ENCODE assay signal across 19 cellular contexts in the genomic region with DNA sequence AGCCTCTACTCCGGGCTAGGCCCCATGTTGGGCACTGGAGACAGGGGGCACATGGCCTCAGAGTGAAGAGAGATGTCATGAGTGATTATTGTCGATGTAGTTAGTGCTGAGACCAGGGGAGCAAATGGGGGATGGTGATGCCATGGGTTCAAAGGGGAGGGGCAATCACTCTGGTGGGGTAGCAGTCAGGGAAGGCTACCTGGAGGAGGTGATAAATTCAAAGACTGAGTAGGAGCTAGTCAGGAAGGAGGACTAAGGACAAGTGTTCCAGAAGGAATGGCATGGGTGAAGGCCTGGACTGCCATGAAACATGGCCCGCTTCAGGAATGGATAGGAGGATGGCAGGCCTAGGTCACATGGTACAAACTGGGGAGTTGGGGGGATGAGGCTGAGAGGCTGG. TPM values are rescaled to one million over a fixed set of nuclear protein-coding genes. Genes with fewer than 3 reads are reported as not detected.
DNase-seq lines count a peak whose midpoint lies in the region; ATAC-seq, FAIRE-seq and TF ChIP-seq lines count a peak whose summit lies in the region.
"Had no signal": no experiment of that assay in that cellular context is flagged by ENCODE, and none has a peak within 500 bp of the region (broad histone marks: within the 10 kb centered on the region; RNA-seq: fewer than 3 reads in every experiment).

No MANE protein-coding gene starts in this region.

- TF ChIP-seq POLR2A in A549 (IDR thresholded peaks at IDR 0.05; ENCODE audit: low read length) (no peak), GM12878 (IDR thresholded peaks at IDR 0.05; ENCODE audit: low read depth, low read length) (no peak)

- H2AFZ ChIP-seq in MM.1S (ENCODE audit: low read length), result no peak overlapping the region
- no peak overlapping the region for H2AFZ ChIP-seq in GM12878 (ENCODE audit: control insufficient read depth, low read depth, low read length)
- H2AFZ ChIP-seq: GM23338, PC-9 had no signal

- intact Hi-C loops in activated CD4-positive, alpha-beta T cell treated with anti-CD3 and anti-CD28 coated beads, Interleukin-2, amount 10 ng/mL, durations not matched to agents 24 days and 14 days (cut with micrococcal nuclease), result no loop called here
- intact Hi-C loops in GM12878 (cut with micrococcal nuclease; ENCODE audit: unreplicated experiment), result no loop called here

- no peaks in the 10 kb centered on the region for H3K27me3 ChIP-seq in MM.1S (replicated peaks; ENCODE audit: insufficient read depth, low read length)
- H3K27me3 ChIP-seq in GM12878 (replicated peaks in 1 of 2; ENCODE audit: control insufficient read depth in 2 of 2, insufficient read depth in 2 of 2, low read length in 1 of 2), result no peaks in the 10 kb centered on the region

- no peaks in the 10 kb centered on the region for H3K9me2 ChIP-seq in MM.1S (replicated peaks; ENCODE audit: insufficient read depth, low read length)

- RAD21 ChIA-PET in GM12878 (lab: Charles Lee; ENCODE audit: unreplicated experiment), result interaction anchor here (1.4 to 9.7 kb wide), 5 partner anchors 9 to 439 kb away, joined by 4 to 61 read pairs (median 8); no protein-coding TSS in a partner anchor

- H3K27ac Mint-ChIP-seq in activated CD4-positive, alpha-beta T cell treated with anti-CD3 and anti-CD28 coated beads, Interleukin-2, amount 10 ng/mL, durations not matched to agents 24 days and 14 days, result peak overlapping the region; percentile 87
- H3K27ac Mint-ChIP-seq: GM23338 had no signal

- H3K4me1 ChIP-seq in A549, result peaks cover 24% of the 10 kb centered on the region
- peaks cover 46% of the 10 kb centered on the region for H3K4me1 ChIP-seq in MM.1S (ENCODE audit: low read length)
- peaks cover 48% of the 10 kb centered on the region for H3K4me1 ChIP-seq in GM12878 (ENCODE audit: control insufficient read depth, insufficient read depth, low read length)

- H3K9ac ChIP-seq in MM.1S (ENCODE audit: low read length) (no peak overlapping the region), GM12878 (ENCODE audit: control insufficient read depth, insufficient read depth, low read length) (no peak overlapping the region)

- H3K4me2 ChIP-seq in A549 (no peak overlapping the region), MM.1S (ENCODE audit: low read depth, low read length) (peak overlapping the region; percentile 66), GM12878 (ENCODE audit: control insufficient read depth, insufficient read depth) (no peak overlapping the region)
- H3K4me2 ChIP-seq: GM23338 had no signal

- in situ Hi-C loops in GM12878 (cut with MboI), result no loop called here

- CTCF ChIA-PET in A549 (lab: Yijun Ruan, JAX) (interaction anchor here (1.1 to 3.6 kb wide), 4 partner anchors 18 to 440 kb away, joined by 3 to 10 read pairs (median 3); no protein-coding TSS in a partner anchor), GM12878 (lab: Yijun Ruan, JAX) (interaction anchor here (1.5 to 3.6 kb wide), 4 partner anchors 8 to 440 kb away, joined by 3 to 17 read pairs (median 9); a partner anchor contains a TSS)

- no peak for ATAC-seq in A549
- no peak for ATAC-seq in GM12878
- no peak for ATAC-seq in HG03469 (IDR thresholded peaks at IDR 0.05; ENCODE audit: unreplicated experiment)
- ATAC-seq: GM23338 had no signal

- peaks cover under 1% of the 10 kb centered on the region; the same call in 1 of the 3 replicates for H3K9me3 ChIP-seq in A549
- no peaks in the 10 kb centered on the region for H3K9me3 ChIP-seq in MM.1S (replicated peaks; ENCODE audit: insufficient read depth, low read length)
- H3K9me3 ChIP-seq in GM12878 (replicated peaks; ENCODE audit: control insufficient read depth, insufficient read depth, low read length), result peaks cover 1% of the 10 kb centered on the region; the same call in 1 of the 3 replicates

- H3K36me3 ChIP-seq in MM.1S (replicated peaks; ENCODE audit: insufficient read depth, low read length) (no peaks in the 10 kb centered on the region), GM12878 (ENCODE audit: control insufficient read depth in 2 of 2, insufficient read depth in 2 of 2, low read length in 1 of 2) (no peaks in the 10 kb centered on the region)

- peaks cover 4% of the 10 kb centered on the region for H3K36me3 Mint-ChIP-seq in activated CD4-positive, alpha-beta T cell treated with anti-CD3 and anti-CD28 coated beads, Interleukin-2, amount 10 ng/mL, durations not matched to agents 24 days and 14 days (ENCODE audit: low read depth)

- DNase-seq in activated CD4-positive, alpha-beta T cell treated with anti-CD3 and anti-CD28 coated beads, Interleukin-2, amount 10 ng/mL, durations not matched to agents 24 days and 14 days, result no peak
- DNase-seq in activated CD4-positive, alpha-beta T cell treated with anti-CD3 and anti-CD28 coated beads, Interleukin-2, amount 50 U/mL, for 1 hour, result no peak
- no peak for DNase-seq in A549 (ENCODE audit: low read depth in 1 of 2, low spot score in 1 of 2)
- no peak for DNase-seq in MM.1S
- DNase-seq in GM12878 (ENCODE audit: low read depth, low spot score), result no peak
- no peak for DNase-seq in activated effector memory CD4-positive, alpha-beta T cell treated with anti-CD3 and anti-CD28 coated beads, Interleukin-2, amount 50 U/mL, for 16 hours
- DNase-seq in foreskin melanocyte, result no peak
- DNase-seq: C1 segment of cervical spinal cord, GF-D8, KBM-7, NCI-H1436, NCI-H2081, NCI-H510A, NCI-H774, PC-9 had no signal

- TF ChIP-seq RAD21 in A549 (conservative IDR thresholded peaks at IDR 0.05 in 1 of 2, IDR thresholded peaks at IDR 0.05 in 1 of 2), result no peak
- TF ChIP-seq RAD21 in GM12878 (IDR thresholded peaks at IDR 0.05; ENCODE audit: insufficient read depth, low read depth, low read length), result no peak

- POLR2A ChIA-PET in A549 (lab: Yijun Ruan, JAX), result no interaction called here
- POLR2A ChIA-PET in GM12878 (lab: Charles Lee), result interaction anchor here (0.6 to 6.1 kb wide), 6 partner anchors 10 to 436 kb away, joined by 3 to 70 read pairs (median 4); a partner anchor contains a TSS

- no peak for TF ChIP-seq CTCF in A549 (IDR thresholded peaks at IDR 0.05)
- no peak for TF ChIP-seq CTCF in MM.1S (IDR thresholded peaks at IDR 0.05; ENCODE audit: low read length)
- TF ChIP-seq CTCF in GM12878 (IDR thresholded peaks at IDR 0.05 in 2 of 3, conservative IDR thresholded peaks at IDR 0.05 in 1 of 3; ENCODE audit: control insufficient read depth in 2 of 3, extremely low read depth in 1 of 3, insufficient read depth in 1 of 3, low read depth in 3 of 3, low read length in 3 of 3), result no peak

- no peaks in the 10 kb centered on the region for H3F3A ChIP-seq in MM.1S (ENCODE audit: insufficient read depth, low read length)

- no peaks in the 10 kb centered on the region for H3K9me3 Mint-ChIP-seq in activated CD4-positive, alpha-beta T cell treated with anti-CD3 and anti-CD28 coated beads, Interleukin-2, amount 10 ng/mL, durations not matched to agents 24 days and 14 days

- TF ChIP-seq EP300 in A549 (IDR thresholded peaks at IDR 0.05) (no peak), GM12878 (IDR thresholded peaks at IDR 0.05; ENCODE audit: borderline replicate concordance in 1 of 2, control insufficient read depth in 1 of 2, low read depth in 2 of 2, low read length in 2 of 2) (no peak)

- no peaks in the 10 kb centered on the region for H3K27me3 Mint-ChIP-seq in activated CD4-positive, alpha-beta T cell treated with anti-CD3 and anti-CD28 coated beads, Interleukin-2, amount 10 ng/mL, durations not matched to agents 24 days and 14 days

- H4K20me1 ChIP-seq in MM.1S (ENCODE audit: insufficient read depth, low read length) (no peaks in the 10 kb centered on the region), GM12878 (ENCODE audit: control insufficient read depth, insufficient read depth) (no peaks in the 10 kb centered on the region)

- H3K4me3 Mint-ChIP-seq in activated CD4-positive, alpha-beta T cell treated with anti-CD3 and anti-CD28 coated beads, Interleukin-2, amount 10 ng/mL, durations not matched to agents 24 days and 14 days, result peak overlapping the region; percentile 81
- H3K4me3 Mint-ChIP-seq: GM23338 had no signal

- H3K27ac ChIP-seq in A549, result peak overlapping the region in 1 of 2 experiments; percentile 99; a peak in 2 of 6 replicates
- H3K27ac ChIP-seq in MM.1S (ENCODE audit: low read length), result peak overlapping the region; percentile 49; the same call in 1 of the 2 replicates
- peak overlapping the region; percentile 51 for H3K27ac ChIP-seq in GM12878 (ENCODE audit: control insufficient read depth, insufficient read depth)
- H3K27ac ChIP-seq: PC-9 had no signal

- SMC1A ChIA-PET in GM12878 (lab: Charles Lee; ENCODE audit: uncharacterized antibody, unreplicated experiment), result interaction anchor here (1.0 to 11.0 kb wide), 5 partner anchors 9 to 26 kb away, joined by 4 to 75 read pairs (median 6); no protein-coding TSS in a partner anchor

- H3K4me3 ChIP-seq in A549, result no peak overlapping the region
- H3K4me3 ChIP-seq in MM.1S (ENCODE audit: low read length), result no peak overlapping the region
- no peak overlapping the region for H3K4me3 ChIP-seq in GM12878
- H3K4me3 ChIP-seq: GM23338, PC-9 had no signal

- peaks cover 71% of the 10 kb centered on the region for H3K4me1 Mint-ChIP-seq in activated CD4-positive, alpha-beta T cell treated with anti-CD3 and anti-CD28 coated beads, Interleukin-2, amount 10 ng/mL, durations not matched to agents 24 days and 14 days

- 72% methylated on average over 3 of the region's 3 CpGs for WGBS in A549 (ENCODE audit: missing lambda C conversion rate)
- WGBS in GM12878 (ENCODE audit: insufficient coverage, insufficient replicate concordance, low lambda C conversion rate, missing lambda C conversion rate), result 67% methylated on average over 3 of the region's 3 CpGs

- FAIRE-seq in A549 (lab: Jason Lieb, UNC), result no peak
- no peak for FAIRE-seq in GM12878 (lab: Jason Lieb, UNC)
- FAIRE-seq: A204.1 had no signal

- H3K79me2 ChIP-seq in MM.1S (ENCODE audit: low read length) (no peaks in the 10 kb centered on the region), GM12878 (ENCODE audit: control insufficient read depth, insufficient read depth, low read length) (peaks cover 3% of the 10 kb centered on the region)

- no TSS peak for BruUV-seq in GM12878 (replicated peaks; lab: Mats Ljungman, UMichigan)

RNA-seq across cellular contexts. Expression of a gene that starts 41.6 kb away (rescaled TPM):
- not detected in 2 replicates for total RNA-seq in activated CD4-positive, alpha-beta T cell treated with anti-CD3 and anti-CD28 coated beads, Interleukin-2, amount 10 ng/mL, durations not matched to agents 24 days and 14 days
- polyA plus RNA-seq in A549 (2011; rRNA removed) (0.10 TPM in 1 of 2 replicates, not detected in the other), A549 (2017; fragmentation: RNase III; extraction: RNeasy Plus Mini Kit Qiagen cat#74134 plus additional on column Dnase treatment) (0.05 TPM in 1 of 3 replicates, not detected in the others), GM12878 (2011; rRNA removed) (not detected in 2 replicates), GM12878 (2014; fragmentation: Illumina TruSeq; extraction: Trizol) (not detected in 2 replicates), GM12878 (2014; fragmentation: Nextera tagmentation; extraction: Ambion mirVana) (not detected), GM12878 (2014; rRNA removed) (not detected in 2 replicates), GM12878 (2016; fragmentation: Nextera tagmentation; extraction: Ambion mirVana) (not detected)
- 0.08 TPM in 1 of 2 replicates, not detected in the other for polyA plus RNA-seq in A549 (2012; cell fraction: cytosol; rRNA removed)
- polyA plus RNA-seq in A549 (2012; cell fraction: nucleus; rRNA removed), result 0.07 TPM in 1 of 2 replicates, not detected in the other
- polyA minus RNA-seq in A549 (2011; rRNA and poly(A)+ RNA removed), result not detected in 2 replicates
- total RNA-seq in GM12878 (2013; cell fraction: nucleolus; rRNA removed), result 0.44 TPM in 1 of 2 replicates, not detected in the other
- total RNA-seq in GM12878 (2014; rRNA removed) (not detected in 2 replicates), GM12878 (2014; rRNA removed; fragmentation: Illumina TruSeq; extraction: Trizol) (not detected in 2 replicates), GM12878 (2021) (not detected in 2 replicates)
- not detected for polyA plus RNA-seq in GM12878 (2011; ENCODE audit: low read depth)
- not detected in 2 replicates for polyA plus RNA-seq in GM12878 (2011; cell fraction: cytosol; rRNA removed)
- polyA plus RNA-seq in GM12878 (2011; cell fraction: nucleus; rRNA removed), result 0.09 TPM in 1 of 2 replicates, not detected in the other
- polyA plus RNA-seq in GM12878 (2012), result not detected in 2 replicates
- polyA minus RNA-seq in GM12878 (2011; rRNA and poly(A)+ RNA removed), result not detected in 2 replicates
- polyA minus RNA-seq in GM12878 (2011; cell fraction: cytosol; rRNA and poly(A)+ RNA removed), result not detected in 2 replicates
- polyA minus RNA-seq in GM12878 (2011; cell fraction: nucleus; rRNA and poly(A)+ RNA removed), result not detected in 2 replicates
- total RNA-seq: Daoy, GM23338, PC-9 had no signal
- polyA plus RNA-seq: GM23338 had no signal

RNA-seq across cellular contexts. Expression of a gene that starts 46.7 kb away (rescaled TPM):
- total RNA-seq in activated CD4-positive, alpha-beta T cell treated with anti-CD3 and anti-CD28 coated beads, Interleukin-2, amount 10 ng/mL, durations not matched to agents 24 days and 14 days, result 72.0 and 72.4 TPM in 2 replicates
- polyA plus RNA-seq in A549 (2011; rRNA removed) (39.2 and 49.4 TPM in 2 replicates), A549 (2017; fragmentation: RNase III; extraction: RNeasy Plus Mini Kit Qiagen cat#74134 plus additional on column Dnase treatment) (75.8 to 96.4 TPM (median 92.2 TPM) in 3 replicates), GM12878 (2011; rRNA removed) (26.9 and 47.1 TPM in 2 replicates), GM12878 (2014; fragmentation: Illumina TruSeq; extraction: Trizol) (19.6 and 27.7 TPM in 2 replicates), GM12878 (2014; fragmentation: Nextera tagmentation; extraction: Ambion mirVana) (10 to 100 TPM; 12.8 to 18.3 TPM), GM12878 (2014; rRNA removed) (47.6 and 54.2 TPM in 2 replicates), GM12878 (2016; fragmentation: Nextera tagmentation; extraction: Ambion mirVana) (10 to 100 TPM; 78.3 to 85.4 TPM)
- 114 and 118 TPM in 2 replicates for polyA plus RNA-seq in A549 (2012; cell fraction: cytosol; rRNA removed)
- 71.4 and 87.0 TPM in 2 replicates for polyA plus RNA-seq in A549 (2012; cell fraction: nucleus; rRNA removed)
- 29.6 and 37.6 TPM in 2 replicates for polyA minus RNA-seq in A549 (2011; rRNA and poly(A)+ RNA removed)
- 15.1 and 18.7 TPM in 2 replicates for total RNA-seq in GM12878 (2013; cell fraction: nucleolus; rRNA removed)
- total RNA-seq in GM12878 (2014; rRNA removed) (31.9 and 37.9 TPM in 2 replicates), GM12878 (2014; rRNA removed; fragmentation: Illumina TruSeq; extraction: Trizol) (25.2 and 26.3 TPM in 2 replicates), GM12878 (2021) (37.7 and 40.7 TPM in 2 replicates)
- polyA plus RNA-seq in GM12878 (2011; ENCODE audit: low read depth), result 10.9 TPM
- 47.8 and 73.5 TPM in 2 replicates for polyA plus RNA-seq in GM12878 (2011; cell fraction: cytosol; rRNA removed)
- polyA plus RNA-seq in GM12878 (2011; cell fraction: nucleus; rRNA removed), result 28.5 and 36.6 TPM in 2 replicates
- polyA plus RNA-seq in GM12878 (2012), result 19.6 and 22.2 TPM in 2 replicates
- 18.3 and 34.0 TPM in 2 replicates for polyA minus RNA-seq in GM12878 (2011; rRNA and poly(A)+ RNA removed)
- polyA minus RNA-seq in GM12878 (2011; cell fraction: cytosol; rRNA and poly(A)+ RNA removed), result 11.1 and 16.9 TPM in 2 replicates
- polyA minus RNA-seq in GM12878 (2011; cell fraction: nucleus; rRNA and poly(A)+ RNA removed), result 6.4 and 15.8 TPM in 2 replicates
